18 cellular contexts compared by ENCODE assay signal in genomic region chr2:28335666-28336065, GRCh38. TPM values are rescaled to one million over a fixed set of nuclear protein-coding genes. Genes with fewer than 3 reads are reported as not detected.
DNase-seq lines count a peak whose midpoint lies in the region; ATAC-seq lines count a peak whose summit lies in the region.
"Had no signal": no experiment of that assay in that cellular context is flagged by ENCODE, and none has a peak within 500 bp of the region (broad histone marks: within the 10 kb centered on the region; RNA-seq: fewer than 3 reads in every experiment).

No MANE protein-coding gene starts in this region.

- no peak overlapping the region for H3K4me3 ChIP-seq in CD4-positive, CD25-positive, alpha-beta regulatory T cell (ENCODE audit: low read depth, low read length)
- H3K4me3 ChIP-seq in CD4-positive, alpha-beta memory T cell (ENCODE audit: low read length in 2 of 2), result no peak overlapping the region
- H3K4me3 ChIP-seq in neuronal stem cell (ENCODE audit: low read length in 2 of 2), result no peak overlapping the region
- H3K4me3 ChIP-seq: GM23338, K562 had no signal

- no peak for ATAC-seq in CD4-positive, CD25-positive, alpha-beta regulatory T cell (ENCODE audit: low read depth in 2 of 2)
- ATAC-seq in effector memory CD8-positive, alpha-beta T cell (replicated peaks), result no peak
- no peak for ATAC-seq in HG02973 (IDR thresholded peaks at IDR 0.05; ENCODE audit: unreplicated experiment)
- ATAC-seq: GM23338, HCT116, K562, Right ventricle myocardium inferior had no signal

- no peak overlapping the region for H2BK5ac ChIP-seq in neuronal stem cell (ENCODE audit: low read length)

- H2BK120ac ChIP-seq in neuronal stem cell (ENCODE audit: low read depth, low read length), result no peak overlapping the region

- no peak overlapping the region for H3K4me3 Mint-ChIP-seq in CD4-positive, CD25-positive, alpha-beta regulatory T cell
- no peak overlapping the region for H3K4me3 Mint-ChIP-seq in CD4-positive, alpha-beta memory T cell
- H3K4me3 Mint-ChIP-seq in effector memory CD8-positive, alpha-beta T cell, result no peak overlapping the region
- H3K4me3 Mint-ChIP-seq: GM23338 had no signal

- no peak overlapping the region for H2BK12ac ChIP-seq in neuronal stem cell (ENCODE audit: low read length)

- H3K14ac ChIP-seq in neuronal stem cell (ENCODE audit: low read length), result no peak overlapping the region

- peak overlapping the region; percentile 24 for H3K18ac ChIP-seq in neuronal stem cell (ENCODE audit: low read length)

- no peak overlapping the region for H3K9ac ChIP-seq in neuronal stem cell (ENCODE audit: low read depth, low read length, poor library complexity)

- H3K9me3 Mint-ChIP-seq in CD4-positive, CD25-positive, alpha-beta regulatory T cell, result no peaks in the 10 kb centered on the region
- no peaks in the 10 kb centered on the region for H3K9me3 Mint-ChIP-seq in CD4-positive, alpha-beta memory T cell
- H3K9me3 Mint-ChIP-seq in effector memory CD8-positive, alpha-beta T cell, result no peaks in the 10 kb centered on the region
- H3K9me3 Mint-ChIP-seq: GM23338 had no signal

- no peaks in the 10 kb centered on the region for H3K4me1 ChIP-seq in CD4-positive, CD25-positive, alpha-beta regulatory T cell (ENCODE audit: control insufficient read depth, insufficient read depth, low read length, poor library complexity, severe bottlenecking)
- H3K4me1 ChIP-seq in CD4-positive, alpha-beta memory T cell (ENCODE audit: insufficient read depth, low read length), result no peaks in the 10 kb centered on the region
- peaks cover 19% of the 10 kb centered on the region in 2 donors for H3K4me1 ChIP-seq in neuronal stem cell (ENCODE audit: control insufficient read depth in 2 of 2, insufficient read depth in 1 of 2, low read depth in 1 of 2, low read length in 2 of 2)

- CTCF ChIA-PET in CD4-positive, alpha-beta memory T cell (lab: Charles Lee; ENCODE audit: partially characterized antibody), result no interaction called here

- no peak overlapping the region for H3K27ac ChIP-seq in CD4-positive, CD25-positive, alpha-beta regulatory T cell (ENCODE audit: insufficient read depth, low read length, poor library complexity, severe bottlenecking)
- H3K27ac ChIP-seq in CD4-positive, alpha-beta memory T cell (ENCODE audit: low read depth, low read length), result no peak overlapping the region
- H3K27ac ChIP-seq in neuronal stem cell (replicated peaks; ENCODE audit: low read length), result no peak overlapping the region
- H3K27ac ChIP-seq: C4-2B had no signal

- H2AK5ac ChIP-seq in neuronal stem cell (ENCODE audit: low read depth, low read length), result no peak overlapping the region

- no peak overlapping the region for H3K23ac ChIP-seq in neuronal stem cell (ENCODE audit: low read depth, low read length, poor library complexity)

- H3K4me1 Mint-ChIP-seq in CD4-positive, CD25-positive, alpha-beta regulatory T cell, result peaks cover 0 to 6% (median 4%) of the 10 kb centered on the region in 4 donors
- peaks cover 4 to 12% (median 4%) of the 10 kb centered on the region in 4 donors for H3K4me1 Mint-ChIP-seq in CD4-positive, alpha-beta memory T cell
- H3K4me1 Mint-ChIP-seq in effector memory CD8-positive, alpha-beta T cell (ENCODE audit: low read depth in 2 of 2), result peaks cover 8 to 12% of the 10 kb centered on the region in 2 donors

- H2BK15ac ChIP-seq in neuronal stem cell (ENCODE audit: low read length), result no peak overlapping the region

- no peaks in the 10 kb centered on the region for H3K27me3 Mint-ChIP-seq in CD4-positive, CD25-positive, alpha-beta regulatory T cell
- no peaks in the 10 kb centered on the region for H3K27me3 Mint-ChIP-seq in CD4-positive, alpha-beta memory T cell
- no peaks in the 10 kb centered on the region for H3K27me3 Mint-ChIP-seq in effector memory CD8-positive, alpha-beta T cell

- peaks cover 3% of the 10 kb centered on the region for H3K79me1 ChIP-seq in neuronal stem cell (ENCODE audit: low read depth, low read length)

- H3K9me3 ChIP-seq in CD4-positive, CD25-positive, alpha-beta regulatory T cell (ENCODE audit: control insufficient read depth in 2 of 2, low read length in 2 of 2), result no peaks in the 10 kb centered on the region
- no peaks in the 10 kb centered on the region for H3K9me3 ChIP-seq in CD4-positive, alpha-beta memory T cell (ENCODE audit: control insufficient read depth in 1 of 2, low read length in 2 of 2)
- H3K9me3 ChIP-seq in neuronal stem cell (replicated peaks in 1 of 2; ENCODE audit: control insufficient read depth in 2 of 2, insufficient read depth in 1 of 2, low read depth in 1 of 2, low read length in 2 of 2), result peaks cover 0 to 4% of the 10 kb centered on the region in 2 donors

- WGBS in neuronal stem cell (ENCODE audit: extremely low coverage in 2 of 2, insufficient read length in 2 of 2, insufficient replicate concordance in 1 of 2), 2 donors, result no CpG with 5 or more reads among the region's 6 CpGs

- peak overlapping the region; percentile 72 to 76 (median 74) for H3K27ac Mint-ChIP-seq in CD4-positive, CD25-positive, alpha-beta regulatory T cell
- peak overlapping the region in 6 of 7 donors; percentile 31 to 77 (median 64) for H3K27ac Mint-ChIP-seq in CD4-positive, alpha-beta memory T cell
- H3K27ac Mint-ChIP-seq in effector memory CD8-positive, alpha-beta T cell, result peak overlapping the region; percentile 66 to 83
- H3K27ac Mint-ChIP-seq: GM23338 had no signal

- no peak overlapping the region for H4K8ac ChIP-seq in neuronal stem cell (ENCODE audit: low read depth, low read length)

- H2AFZ ChIP-seq in neuronal stem cell (ENCODE audit: low read length), result no peak overlapping the region
- H2AFZ ChIP-seq: GM23338 had no signal

- no peak overlapping the region for H3K4me2 ChIP-seq in neuronal stem cell (ENCODE audit: insufficient read depth, low read length, poor library complexity, severe bottlenecking)
- H3K4me2 ChIP-seq: GM23338 had no signal

- peaks cover 16% of the 10 kb centered on the region for H3K36me3 Mint-ChIP-seq in CD4-positive, CD25-positive, alpha-beta regulatory T cell
- H3K36me3 Mint-ChIP-seq in CD4-positive, alpha-beta memory T cell, result peaks cover 0 to 4% of the 10 kb centered on the region in 2 donors
- H3K36me3 Mint-ChIP-seq in effector memory CD8-positive, alpha-beta T cell (ENCODE audit: insufficient read depth), result peaks cover 3% of the 10 kb centered on the region

- H4K91ac ChIP-seq in neuronal stem cell (ENCODE audit: low read depth, low read length, poor library complexity), result no peak overlapping the region

- no peak for DNase-seq in CD4-positive, CD25-positive, alpha-beta regulatory T cell
- DNase-seq in CD4-positive, alpha-beta memory T cell, result no peak
- no peak for DNase-seq in effector memory CD8-positive, alpha-beta T cell
- DNase-seq in neuronal stem cell (ENCODE audit: low spot score) (no peak), NCI-H345 (lab: John Stamatoyannopoulos, UW) (no peak), ecto neural progenitor cell (ENCODE audit: low spot score) (no peak)
- DNase-seq: AML-193, Calu3, NCI-H1105, NCI-H1694, NCI-H510A, NCI-H748 treated with DMSO at 0.1 percent for 48 hours had no signal

- POLR2A ChIA-PET in CD4-positive, alpha-beta memory T cell (lab: Charles Lee; ENCODE audit: partially characterized antibody), result no interaction called here

- intact Hi-C loops in CD4-positive, alpha-beta memory T cell (cut with micrococcal nuclease), result no loop called here

- peaks cover 6% of the 10 kb centered on the region for H3K36me3 ChIP-seq in CD4-positive, CD25-positive, alpha-beta regulatory T cell (ENCODE audit: control insufficient read depth, insufficient read depth, low read length)
- H3K36me3 ChIP-seq in CD4-positive, alpha-beta memory T cell (ENCODE audit: insufficient read depth, low read length), result no peaks in the 10 kb centered on the region
- H3K36me3 ChIP-seq in neuronal stem cell (replicated peaks in 1 of 2; ENCODE audit: control insufficient read depth in 2 of 2, insufficient read depth in 2 of 2, low read length in 2 of 2), result peaks cover 2 to 5% of the 10 kb centered on the region in 2 donors

- no peaks in the 10 kb centered on the region for H3K27me3 ChIP-seq in CD4-positive, CD25-positive, alpha-beta regulatory T cell (ENCODE audit: control insufficient read depth, insufficient read depth, low read length)
- no peaks in the 10 kb centered on the region for H3K27me3 ChIP-seq in CD4-positive, alpha-beta memory T cell (ENCODE audit: insufficient read depth, low read length)
- H3K27me3 ChIP-seq in neuronal stem cell (ENCODE audit: control insufficient read depth in 3 of 3, insufficient read depth in 3 of 3, low read depth in 1 of 3, low read length in 3 of 3), result no peaks in the 10 kb centered on the region

- no peak overlapping the region for H3K4ac ChIP-seq in neuronal stem cell (ENCODE audit: low read length)

RNA-seq across cellular contexts. Expression of gene FOSL2, which starts 57.0 kb away (rescaled TPM):
- total RNA-seq in CD4-positive, CD25-positive, alpha-beta regulatory T cell, result 195 TPM
- 1 to 10 TPM; 1.9 to 3.9 (median 2.5) TPM for polyA plus RNA-seq in CD4-positive, CD25-positive, alpha-beta regulatory T cell
- 1 to 10 TPM; 6.6 to 6.7 TPM for total RNA-seq in CD4-positive, alpha-beta memory T cell
- polyA plus RNA-seq in CD4-positive, alpha-beta memory T cell, result 1 to 10 TPM; 4.7 to 5.0 TPM
- 6.6 TPM for polyA plus RNA-seq in neuronal stem cell (2013, experiment 1 of 2)
- polyA plus RNA-seq in neuronal stem cell (2013, experiment 2 of 2), result 6.6 TPM

Comparison
In these comparisons a context has a peak if more than half of its experiments do, and no peak if none do; other contexts are left out.
1. RNA of gene FOSL2, which starts 57.0 kb away (total RNA-seq): 195 TPM in CD4-positive, CD25-positive, alpha-beta regulatory T cell (single experiment); 6.6 to 6.7 TPM in CD4-positive, alpha-beta memory T cell; every median in the first group is over 10 times any median in the second.
2. Peak in every context shown above with its lines, with median percentiles within 50 percentile points of each other: H3K27ac Mint-ChIP-seq.